29 cellular contexts compared by ENCODE assay signal in the genomic region with DNA sequence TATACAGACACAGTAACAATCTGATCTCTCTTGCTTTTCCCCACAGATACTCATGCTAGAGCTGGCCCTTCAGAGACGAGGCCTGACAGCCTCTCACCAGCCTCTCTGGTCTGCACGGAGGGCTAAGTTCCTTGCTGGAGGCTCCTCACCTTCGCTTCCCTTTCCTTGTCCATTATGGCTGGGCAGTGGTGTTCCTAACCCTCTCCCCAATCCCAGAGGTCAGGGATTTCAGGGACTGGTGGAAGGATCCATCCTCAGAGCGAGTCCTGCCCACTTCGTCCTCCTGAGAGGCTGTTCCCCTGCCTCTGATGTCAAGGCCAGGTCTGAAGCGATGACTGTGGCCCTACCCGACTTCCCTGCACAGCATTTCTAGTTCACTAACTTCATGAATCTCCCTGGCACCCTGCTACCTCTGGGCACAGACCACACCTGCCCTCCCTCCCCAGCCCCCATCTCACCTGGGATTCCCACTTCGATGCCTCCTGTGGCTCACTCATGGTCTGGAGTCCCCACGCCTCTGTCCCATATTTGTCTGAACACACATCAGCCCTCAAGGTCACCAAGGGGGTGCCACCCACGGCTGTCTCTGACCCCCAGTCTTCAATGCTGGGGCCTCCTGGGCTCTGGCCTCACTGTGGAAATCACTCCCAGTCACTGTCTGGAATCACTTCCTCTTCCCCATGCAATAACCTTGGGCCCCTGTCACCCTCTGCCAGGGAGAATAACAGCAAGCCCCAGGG.
DNase-seq lines count a peak whose midpoint lies in the region; ATAC-seq and TF ChIP-seq lines count a peak whose summit lies in the region.
"Had no signal": no experiment of that assay in that cellular context is flagged by ENCODE, and none has a peak within 500 bp of the region (broad histone marks: within the 10 kb centered on the region; RNA-seq: fewer than 3 reads in every experiment).

No MANE protein-coding gene starts in this region.

- peak; percentile 6 for DNase-seq in AG20443 (ENCODE audit: low spot score)
- no peak for DNase-seq in Panc1 (ENCODE audit: low read depth, low spot score)
- DNase-seq in esophagus muscularis mucosa (ENCODE audit: extremely low spot score), result peak; percentile 90
- peak; percentile 60 for DNase-seq in osteocyte (ENCODE audit: extremely low spot score, unreplicated experiment)
- no peak for DNase-seq in glomerular visceral epithelial cell (ENCODE audit: extremely low spot score)
- DNase-seq in middle frontal gyrus (ENCODE audit: extremely low spot score, low spot score), result no peak
- DNase-seq: effector CD4-positive, alpha-beta T cell; erythroblast; foreskin melanocyte; immature natural killer cell; left ventricle myocardium superior; NCI-H1092; NCI-H2029; NCI-H345; NCI-H774; stimulated activated CD8-positive, alpha-beta memory T cell treated with anti-CD3 and anti-CD28 coated beads, Interleukin-4, amount 100 ng/mL, for 48 hours; stomach; T-helper 9 cell had no signal

- H3K27ac Mint-ChIP-seq in osteocyte (ENCODE audit: unreplicated experiment), result no peak overlapping the region
- H3K27ac Mint-ChIP-seq: activated naive CD8-positive, alpha-beta T cell; activated T-helper 2 cell treated with anti-CD3 and anti-CD28 coated beads, Interferon-gamma antibody, Interleukin-2, Interleukin-4, amounts not matched to agents 10 μg/mL and 5 μg/mL and 100 μg/mL, durations not matched to agents 14 hours and 24 hours and 36 hours; B cell; immature natural killer cell had no signal

- ATAC-seq in Panc1 (peak; percentile 47; the same call in 1 of the 2 replicates), HG03280 (IDR thresholded peaks at IDR 0.05; ENCODE audit: unreplicated experiment) (no peak), GM19395 (IDR thresholded peaks at IDR 0.05; ENCODE audit: unreplicated experiment) (no peak)
- ATAC-seq: A549, left ventricle myocardium superior, psoas muscle had no signal

- WGBS in esophagus muscularis mucosa, result 82% methylated on average over 10 of the region's 10 CpGs

- CTCF ChIA-PET in Panc1 (lab: Charles Lee), result no interaction called here

- H3K27me3 Mint-ChIP-seq in osteocyte (ENCODE audit: unreplicated experiment), result peaks cover 48% of the 10 kb centered on the region

- H3K4me3 Mint-ChIP-seq in osteocyte (ENCODE audit: unreplicated experiment), result no peak overlapping the region
- H3K4me3 Mint-ChIP-seq: activated naive CD8-positive, alpha-beta T cell; B cell; immature natural killer cell had no signal

- H3K27ac ChIP-seq in Panc1 (ENCODE audit: low read length), result no peak overlapping the region
- H3K27ac ChIP-seq in esophagus muscularis mucosa (replicated peaks in 1 of 4), result no peak overlapping the region
- H3K27ac ChIP-seq: A549, hepatocyte, HL-60, psoas muscle, stomach, tibial nerve had no signal

- no peaks in the 10 kb centered on the region for H3K36me3 ChIP-seq in Panc1 (ENCODE audit: control insufficient read depth, insufficient read depth, low read length)
- H3K36me3 ChIP-seq in esophagus muscularis mucosa, result no peaks in the 10 kb centered on the region
- H3K36me3 ChIP-seq: stomach, tibial nerve had no signal

- H3K4me1 ChIP-seq in Panc1 (ENCODE audit: control insufficient read depth, insufficient read depth, low read length), result no peaks in the 10 kb centered on the region
- H3K4me1 ChIP-seq in esophagus muscularis mucosa, result no peaks in the 10 kb centered on the region
- H3K4me1 ChIP-seq: A549, psoas muscle, stomach, tibial nerve had no signal

- BruUV-seq in Panc1 (replicated peaks; lab: Mats Ljungman, UMichigan), result no TSS peak

- intact Hi-C loops in Panc1 (cut with micrococcal nuclease; ENCODE audit: unreplicated experiment) (no loop called here), esophagus muscularis mucosa (cut with DNase I) (no loop called here)

- peaks cover 31% of the 10 kb centered on the region for H3K27me3 ChIP-seq in Panc1 (ENCODE audit: control insufficient read depth, insufficient read depth, low read length)
- H3K27me3 ChIP-seq in esophagus muscularis mucosa, result peaks cover 0 to 74% (median 0%) of the 10 kb centered on the region in 4 donors

- TF ChIP-seq EP300 in esophagus muscularis mucosa (IDR thresholded peaks at IDR 0.05), result no peak

- H3K4me3 ChIP-seq in Panc1 (ENCODE audit: low read depth in 2 of 2, low read length in 2 of 2) (no peak overlapping the region), esophagus muscularis mucosa (no peak overlapping the region)
- H3K4me3 ChIP-seq: A549, hepatocyte, psoas muscle, stomach, tibial nerve had no signal

- no peaks in the 10 kb centered on the region for H3K9me3 ChIP-seq in Panc1 (ENCODE audit: control insufficient read depth, insufficient read depth, low read depth, low read length)
- H3K9me3 ChIP-seq in esophagus muscularis mucosa, result no peaks in the 10 kb centered on the region
- H3K9me3 ChIP-seq: A549, psoas muscle, stomach, tibial nerve had no signal

- H3K36me3 Mint-ChIP-seq in osteocyte (ENCODE audit: unreplicated experiment), result no peaks in the 10 kb centered on the region
- H3K36me3 Mint-ChIP-seq: activated naive CD8-positive, alpha-beta T cell; immature natural killer cell had no signal

- no peak for TF ChIP-seq CTCF in Panc1 (IDR thresholded peaks at IDR 0.05)
- no peak for TF ChIP-seq CTCF in esophagus muscularis mucosa (IDR thresholded peaks at IDR 0.05)
- TF ChIP-seq CTCF in osteocyte (IDR thresholded peaks at IDR 0.05), result no peak

- no peak for TF ChIP-seq POLR2A in esophagus muscularis mucosa (IDR thresholded peaks at IDR 0.05; ENCODE audit: low read depth)

- no peaks in the 10 kb centered on the region for H3K4me1 Mint-ChIP-seq in osteocyte (ENCODE audit: unreplicated experiment)
- H3K4me1 Mint-ChIP-seq: B cell, immature natural killer cell had no signal

- in situ Hi-C loops in Panc1 (cut with HindIII; ENCODE audit: low pct_unique_long_range_greater_than_20kb, low sequenced_read_pairs), result no loop called here

- H3K9me3 Mint-ChIP-seq in osteocyte (ENCODE audit: unreplicated experiment), result no peaks in the 10 kb centered on the region
- H3K9me3 Mint-ChIP-seq: activated T-helper 2 cell treated with anti-CD3 and anti-CD28 coated beads, Interferon-gamma antibody, Interleukin-2, Interleukin-4, amounts not matched to agents 10 μg/mL and 5 μg/mL and 100 μg/mL, durations not matched to agents 14 hours and 24 hours and 36 hours; neural crest cell had no signal

- POLR2A ChIA-PET in Panc1 (lab: Charles Lee), result no interaction called here

Comparison
In these comparisons a context has a peak if more than half of its experiments do, and no peak if none do; other contexts are left out.
1. DNase-seq: peak in AG20443 (single experiment), esophagus muscularis mucosa (single experiment) and osteocyte (single experiment); none in Panc1 (single experiment), glomerular visceral epithelial cell (single experiment) and middle frontal gyrus (single experiment).